ENCODE assay signal across 26 cellular contexts in genomic region chr11:43074810-43075209, GRCh38.
"Had no signal": no experiment of that assay in that cellular context is flagged by ENCODE, and none has a peak within 500 bp of the region (broad histone marks: within the 10 kb centered on the region; RNA-seq: fewer than 3 reads in every experiment).

No MANE protein-coding gene starts in this region.

- H3K9me3 ChIP-seq: colonic mucosa, esophagus squamous epithelium, gastrocnemius medialis, lower lobe of right lung had no signal

- H3K27ac ChIP-seq: colonic mucosa, dorsolateral prefrontal cortex, epithelial cell of prostate, esophagus squamous epithelium, gastrocnemius medialis, heart right ventricle, left lung, lower lobe of right lung had no signal

- H3K36me3 ChIP-seq: colonic mucosa, esophagus squamous epithelium, gastrocnemius medialis, heart right ventricle, left lung, lower lobe of right lung had no signal

- FAIRE-seq: endometrium, islet of Langerhans, keratinocyte had no signal

- ATAC-seq: esophagus mucosa, gastrocnemius medialis, heart right ventricle, left cardiac atrium, left lung, left ventricle myocardium superior, lower lobe of right lung had no signal

- DNase-seq: colonic mucosa; cortex of kidney; dermis blood vessel endothelial cell; dorsolateral prefrontal cortex; effector CD4-positive, alpha-beta T cell; effector memory CD4-positive, alpha-beta T cell; erythroblast; esophagus squamous epithelium; foreskin fibroblast; foreskin melanocyte; gastrocnemius medialis; glutamatergic neuron; head of caudate nucleus; heart right ventricle; left cardiac atrium; left lung; left ventricle myocardium superior; lower lobe of right lung; mesenchymal stem cell; midbrain; naive B cell had no signal

- H3K27me3 ChIP-seq: colonic mucosa, dorsolateral prefrontal cortex, esophagus squamous epithelium, gastrocnemius medialis, heart right ventricle, left lung had no signal

- H3K4me1 ChIP-seq: colonic mucosa, esophagus squamous epithelium, gastrocnemius medialis, heart right ventricle, left lung, lower lobe of right lung had no signal

- H3K4me3 ChIP-seq: colonic mucosa, dorsolateral prefrontal cortex, esophagus squamous epithelium, gastrocnemius medialis, heart right ventricle, left lung, lower lobe of right lung had no signal
